2 cellular contexts compared by ENCODE assay signal in the genomic region with DNA sequence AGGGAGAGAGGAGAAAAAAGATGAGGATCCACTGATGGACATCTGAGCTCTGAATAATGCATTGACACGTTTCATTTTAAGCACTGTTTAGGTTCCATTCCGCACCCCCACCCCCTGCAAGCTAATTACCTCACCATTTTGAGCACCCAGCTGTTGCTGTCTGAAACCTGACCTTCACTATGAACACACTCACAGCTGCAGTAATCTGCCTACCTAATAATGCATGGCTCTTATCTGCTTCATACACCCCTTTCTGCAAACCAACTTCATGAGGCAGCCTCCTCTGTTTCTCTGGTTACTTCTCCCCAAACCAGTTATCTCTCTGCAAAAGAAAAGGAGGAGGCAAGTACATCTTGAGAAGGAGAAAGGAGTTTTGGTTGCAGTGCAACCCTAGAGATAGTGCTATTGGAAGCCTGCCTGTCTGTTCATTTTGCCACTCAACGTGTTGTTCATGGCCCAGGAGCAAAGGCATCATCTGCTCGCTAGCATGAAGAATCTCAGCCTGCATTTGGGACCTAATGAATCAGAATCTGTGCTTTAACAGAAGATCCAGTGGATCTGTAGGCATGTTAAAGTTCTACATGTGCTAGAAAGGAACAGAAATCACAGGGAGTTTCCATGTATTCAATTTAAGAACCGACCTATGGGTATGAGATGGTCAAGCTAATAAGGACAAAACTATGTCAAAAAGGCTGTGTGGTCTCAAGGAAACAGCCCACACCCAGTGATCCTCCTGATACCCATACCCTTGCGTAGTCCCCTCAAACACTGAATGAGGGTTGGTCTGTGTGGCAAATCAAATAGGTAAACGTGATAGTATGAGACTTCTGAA.
TF ChIP-seq lines count a peak whose summit lies in the region.

No MANE protein-coding gene starts in this region.

TF ChIP-seq in SK-N-SH, 30 proteins besides CTCF, POLR2A, EP300 and RAD21 (continued from another document):
- TF ChIP-seq RXRA (IDR thresholded peaks at IDR 0.05; ENCODE audit: borderline replicate concordance, low read depth): no peak
- TF ChIP-seq TAF1 (IDR thresholded peaks at IDR 0.05; ENCODE audit: borderline replicate concordance, low read depth, low read length): no peak
- no peak for TF ChIP-seq TEAD4 (IDR thresholded peaks at IDR 0.05; ENCODE audit: borderline replicate concordance, insufficient read depth)
- TF ChIP-seq, protein P1, sequence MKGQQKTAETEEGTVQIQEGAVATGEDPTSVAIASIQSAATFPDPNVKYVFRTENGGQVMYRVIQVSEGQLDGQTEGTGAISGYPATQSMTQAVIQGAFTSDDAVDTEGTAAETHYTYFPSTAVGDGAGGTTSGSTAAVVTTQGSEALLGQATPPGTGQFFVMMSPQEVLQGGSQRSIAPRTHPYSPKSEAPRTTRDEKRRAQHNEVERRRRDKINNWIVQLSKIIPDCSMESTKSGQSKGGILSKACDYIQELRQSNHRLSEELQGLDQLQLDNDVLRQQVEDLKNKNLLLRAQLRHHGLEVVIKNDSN (IDR thresholded peaks at IDR 0.05; ENCODE audit: borderline replicate concordance, low read depth): no peak
- TF ChIP-seq ELF1 (IDR thresholded peaks at IDR 0.05): no peak
- no peak for TF ChIP-seq GATA2 (CRISPR knock-in tag; IDR thresholded peaks at IDR 0.05)

TF ChIP-seq in SK-N-SH treated with all-trans-retinoic acid at 6 μM for 48 hours, 23 proteins besides CTCF, POLR2A, EP300 and RAD21 (continued from another document):
- TF ChIP-seq, protein P2, sequence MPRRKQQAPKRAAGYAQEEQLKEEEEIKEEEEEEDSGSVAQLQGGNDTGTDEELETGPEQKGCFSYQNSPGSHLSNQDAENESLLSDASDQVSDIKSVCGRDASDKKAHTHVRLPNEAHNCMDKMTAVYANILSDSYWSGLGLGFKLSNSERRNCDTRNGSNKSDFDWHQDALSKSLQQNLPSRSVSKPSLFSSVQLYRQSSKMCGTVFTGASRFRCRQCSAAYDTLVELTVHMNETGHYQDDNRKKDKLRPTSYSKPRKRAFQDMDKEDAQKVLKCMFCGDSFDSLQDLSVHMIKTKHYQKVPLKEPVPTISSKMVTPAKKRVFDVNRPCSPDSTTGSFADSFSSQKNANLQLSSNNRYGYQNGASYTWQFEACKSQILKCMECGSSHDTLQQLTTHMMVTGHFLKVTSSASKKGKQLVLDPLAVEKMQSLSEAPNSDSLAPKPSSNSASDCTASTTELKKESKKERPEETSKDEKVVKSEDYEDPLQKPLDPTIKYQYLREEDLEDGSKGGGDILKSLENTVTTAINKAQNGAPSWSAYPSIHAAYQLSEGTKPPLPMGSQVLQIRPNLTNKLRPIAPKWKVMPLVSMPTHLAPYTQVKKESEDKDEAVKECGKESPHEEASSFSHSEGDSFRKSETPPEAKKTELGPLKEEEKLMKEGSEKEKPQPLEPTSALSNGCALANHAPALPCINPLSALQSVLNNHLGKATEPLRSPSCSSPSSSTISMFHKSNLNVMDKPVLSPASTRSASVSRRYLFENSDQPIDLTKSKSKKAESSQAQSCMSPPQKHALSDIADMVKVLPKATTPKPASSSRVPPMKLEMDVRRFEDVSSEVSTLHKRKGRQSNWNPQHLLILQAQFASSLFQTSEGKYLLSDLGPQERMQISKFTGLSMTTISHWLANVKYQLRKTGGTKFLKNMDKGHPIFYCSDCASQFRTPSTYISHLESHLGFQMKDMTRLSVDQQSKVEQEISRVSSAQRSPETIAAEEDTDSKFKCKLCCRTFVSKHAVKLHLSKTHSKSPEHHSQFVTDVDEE (CRISPR knock-in tag; IDR thresholded peaks at IDR 0.05): no peak
- TF ChIP-seq, protein P3, sequence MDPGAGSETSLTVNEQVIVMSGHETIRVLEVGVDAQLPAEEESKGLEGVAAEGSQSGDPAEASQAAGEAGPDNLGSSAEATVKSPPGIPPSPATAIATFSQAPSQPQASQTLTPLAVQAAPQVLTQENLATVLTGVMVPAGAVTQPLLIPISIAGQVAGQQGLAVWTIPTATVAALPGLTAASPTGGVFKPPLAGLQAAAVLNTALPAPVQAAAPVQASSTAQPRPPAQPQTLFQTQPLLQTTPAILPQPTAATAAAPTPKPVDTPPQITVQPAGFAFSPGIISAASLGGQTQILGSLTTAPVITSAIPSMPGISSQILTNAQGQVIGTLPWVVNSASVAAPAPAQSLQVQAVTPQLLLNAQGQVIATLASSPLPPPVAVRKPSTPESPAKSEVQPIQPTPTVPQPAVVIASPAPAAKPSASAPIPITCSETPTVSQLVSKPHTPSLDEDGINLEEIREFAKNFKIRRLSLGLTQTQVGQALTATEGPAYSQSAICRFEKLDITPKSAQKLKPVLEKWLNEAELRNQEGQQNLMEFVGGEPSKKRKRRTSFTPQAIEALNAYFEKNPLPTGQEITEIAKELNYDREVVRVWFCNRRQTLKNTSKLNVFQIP (CRISPR knock-in tag; IDR thresholded peaks at IDR 0.05; ENCODE audit: borderline replicate concordance, low read depth): no peak
- TF ChIP-seq ZFP3 (CRISPR knock-in tag; IDR thresholded peaks at IDR 0.05): no peak
